ENCODE assay signal across 13 cellular contexts in the genomic region with DNA sequence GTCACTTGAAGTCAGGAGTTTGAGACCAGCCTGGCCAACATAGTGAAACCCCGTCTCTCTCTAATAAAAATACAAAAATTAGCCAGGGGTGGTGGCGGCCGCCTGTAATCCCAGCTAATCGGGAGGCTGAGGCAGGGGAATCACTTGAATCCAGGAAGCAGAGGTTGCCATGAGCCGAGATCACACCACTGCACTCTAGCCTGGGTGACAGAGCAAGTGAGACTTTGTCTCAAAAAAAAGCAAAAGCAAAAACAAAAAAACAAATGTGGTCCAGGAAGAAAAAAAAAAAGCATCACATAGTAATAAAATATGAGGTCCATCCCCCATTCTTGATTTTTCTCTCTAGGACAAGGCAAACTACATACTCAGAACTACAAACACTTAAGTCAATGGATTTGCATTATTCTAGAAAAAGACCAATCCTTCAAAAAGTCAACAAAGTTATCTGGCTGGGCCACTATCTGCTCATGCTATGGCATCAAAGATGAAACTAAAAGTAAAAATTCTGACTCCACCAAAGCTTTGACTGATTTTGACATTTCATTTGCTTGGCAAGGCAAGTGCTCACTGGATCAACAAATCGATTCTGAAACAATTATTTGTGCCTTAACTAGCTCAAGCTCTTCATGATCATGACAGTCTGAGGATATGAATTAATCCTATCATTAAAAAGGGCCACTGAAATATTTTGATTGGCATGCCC. TPM values are rescaled to one million over a fixed set of nuclear protein-coding genes. Genes with fewer than 3 reads are reported as not detected.
DNase-seq lines count a peak whose midpoint lies in the region; ATAC-seq lines count a peak whose summit lies in the region.
"Had no signal": no experiment of that assay in that cellular context is flagged by ENCODE, and none has a peak within 500 bp of the region (broad histone marks: within the 10 kb centered on the region; RNA-seq: fewer than 3 reads in every experiment).

No MANE protein-coding gene starts in this region.

- no peak for ATAC-seq in stimulated activated naive CD8-positive, alpha-beta T cell treated with anti-CD3 and anti-CD28 coated beads, Interleukin-15, Interleukin-2, amounts not matched to agents 100 U/mL and 50 U/mL, for 24 hours
- peak; percentile 38 for ATAC-seq in HG02623 (IDR thresholded peaks at IDR 0.05; ENCODE audit: unreplicated experiment)
- no peak for ATAC-seq in stimulated activated naive CD8-positive, alpha-beta T cell treated with anti-CD3 and anti-CD28 coated beads, Interleukin-15, amount 100 ng/mL, for 72 hours
- ATAC-seq: naive thymus-derived CD8-positive, alpha-beta T cell had no signal

- POLR2A ChIA-PET in activated CD4-positive, alpha-beta memory T cell treated with anti-CD3 and anti-CD28 coated beads, Interleukin-2, amount 10 ng/mL, durations not matched to agents 7 days and 5 days (lab: Charles Lee) = interaction anchor here (0.8 to 4.6 kb wide), 8 partner anchors 9 to 81 kb away, joined by 3 to 70 read pairs (median 3); partner anchors contain the start of gene MEX3C

- peak overlapping the region; percentile 49 for H3K4me3 Mint-ChIP-seq in stimulated activated naive CD8-positive, alpha-beta T cell treated with anti-CD3 and anti-CD28 coated beads, Interleukin-15, Interleukin-2, amounts not matched to agents 100 ng/mL and 50 ng/mL, for 24 hours
- peak overlapping the region; percentile 24 for H3K4me3 Mint-ChIP-seq in activated CD4-positive, alpha-beta memory T cell treated with anti-CD3 and anti-CD28 coated beads, Interleukin-2, amount 10 ng/mL, durations not matched to agents 7 days and 5 days
- peak overlapping the region; percentile 45 to 65 for H3K4me3 Mint-ChIP-seq in stimulated activated naive CD8-positive, alpha-beta T cell treated with anti-CD3 and anti-CD28 coated beads, Interleukin-15, amount 100 ng/mL, for 72 hours

- DNase-seq in stimulated activated naive CD8-positive, alpha-beta T cell treated with anti-CD3 and anti-CD28 coated beads, Interleukin-15, Interleukin-2, amounts not matched to agents 100 U/mL and 50 U/mL, for 24 hours = no peak
- DNase-seq in activated CD4-positive, alpha-beta memory T cell treated with anti-CD3 and anti-CD28 coated beads, Interleukin-2, amount 10 ng/mL, durations not matched to agents 7 days and 5 days = no peak
- no peak for DNase-seq in stimulated activated naive CD8-positive, alpha-beta T cell treated with anti-CD3 and anti-CD28 coated beads, Interleukin-15, amount 100 ng/mL, for 72 hours
- DNase-seq in DMS79 treated with DMSO at 0.1 percent for 48 hours (lab: John Stamatoyannopoulos, UW) = no peak
- DNase-seq in SIG-M5 (lab: John Stamatoyannopoulos, UW) = no peak
- DNase-seq in SW 1271 (lab: John Stamatoyannopoulos, UW) = no peak
- DNase-seq: activated effector memory CD4-positive, alpha-beta T cell treated with Interleukin-2 at 50 U/mL for 16 hours; head of caudate nucleus; naive thymus-derived CD8-positive, alpha-beta T cell; NCI-H2081 treated with DMSO at 0.1 percent for 48 hours; stimulated activated CD4-positive, alpha-beta T cell treated with anti-CD3 and anti-CD28 coated beads, Interleukin-4, amount 100 ng/mL, for 24 hours had no signal

- CTCF ChIA-PET in activated CD4-positive, alpha-beta memory T cell treated with anti-CD3 and anti-CD28 coated beads, Interleukin-2, amount 10 ng/mL, durations not matched to agents 7 days and 5 days (lab: Charles Lee) = interaction anchor here (0.5 to 1.4 kb wide), 6 partner anchors 15 to 183 kb away, joined by 3 to 5 read pairs (median 3); no protein-coding TSS in a partner anchor

- no peaks in the 10 kb centered on the region for H3K27me3 Mint-ChIP-seq in stimulated activated naive CD8-positive, alpha-beta T cell treated with anti-CD3 and anti-CD28 coated beads, Interleukin-15, Interleukin-2, amounts not matched to agents 100 ng/mL and 50 ng/mL, for 24 hours
- no peaks in the 10 kb centered on the region for H3K27me3 Mint-ChIP-seq in activated CD4-positive, alpha-beta memory T cell treated with anti-CD3 and anti-CD28 coated beads, Interleukin-2, amount 10 ng/mL, durations not matched to agents 7 days and 5 days
- no peaks in the 10 kb centered on the region for H3K27me3 Mint-ChIP-seq in stimulated activated naive CD8-positive, alpha-beta T cell treated with anti-CD3 and anti-CD28 coated beads, Interleukin-15, amount 100 ng/mL, for 72 hours
- H3K27me3 Mint-ChIP-seq: naive thymus-derived CD8-positive, alpha-beta T cell had no signal

- H3K27ac Mint-ChIP-seq in stimulated activated naive CD8-positive, alpha-beta T cell treated with anti-CD3 and anti-CD28 coated beads, Interleukin-15, Interleukin-2, amounts not matched to agents 100 ng/mL and 50 ng/mL, for 24 hours = peak overlapping the region; percentile 97
- H3K27ac Mint-ChIP-seq in activated CD4-positive, alpha-beta memory T cell treated with anti-CD3 and anti-CD28 coated beads, Interleukin-2, amount 10 ng/mL, durations not matched to agents 7 days and 5 days = peak overlapping the region; percentile 82
- H3K27ac Mint-ChIP-seq in stimulated activated naive CD8-positive, alpha-beta T cell treated with anti-CD3 and anti-CD28 coated beads, Interleukin-15, amount 100 ng/mL, for 72 hours = peak overlapping the region in 1 of 2 donors; percentile 68

- H3K4me1 Mint-ChIP-seq in stimulated activated naive CD8-positive, alpha-beta T cell treated with anti-CD3 and anti-CD28 coated beads, Interleukin-15, Interleukin-2, amounts not matched to agents 100 ng/mL and 50 ng/mL, for 24 hours (ENCODE audit: low read depth) = peaks cover 72% of the 10 kb centered on the region
- H3K4me1 Mint-ChIP-seq in activated CD4-positive, alpha-beta memory T cell treated with anti-CD3 and anti-CD28 coated beads, Interleukin-2, amount 10 ng/mL, durations not matched to agents 7 days and 5 days = peaks cover 71% of the 10 kb centered on the region
- peaks cover 65% of the 10 kb centered on the region for H3K4me1 Mint-ChIP-seq in stimulated activated naive CD8-positive, alpha-beta T cell treated with anti-CD3 and anti-CD28 coated beads, Interleukin-15, amount 100 ng/mL, for 72 hours

- H3K9me3 Mint-ChIP-seq in stimulated activated naive CD8-positive, alpha-beta T cell treated with anti-CD3 and anti-CD28 coated beads, Interleukin-15, Interleukin-2, amounts not matched to agents 100 ng/mL and 50 ng/mL, for 24 hours = no peaks in the 10 kb centered on the region
- no peaks in the 10 kb centered on the region for H3K9me3 Mint-ChIP-seq in activated CD4-positive, alpha-beta memory T cell treated with anti-CD3 and anti-CD28 coated beads, Interleukin-2, amount 10 ng/mL, durations not matched to agents 7 days and 5 days
- H3K9me3 Mint-ChIP-seq in stimulated activated naive CD8-positive, alpha-beta T cell treated with anti-CD3 and anti-CD28 coated beads, Interleukin-15, amount 100 ng/mL, for 72 hours = no peaks in the 10 kb centered on the region
- H3K9me3 Mint-ChIP-seq: naive thymus-derived CD8-positive, alpha-beta T cell had no signal

- peaks cover 13% of the 10 kb centered on the region for H3K36me3 Mint-ChIP-seq in stimulated activated naive CD8-positive, alpha-beta T cell treated with anti-CD3 and anti-CD28 coated beads, Interleukin-15, Interleukin-2, amounts not matched to agents 100 ng/mL and 50 ng/mL, for 24 hours (ENCODE audit: low read depth)
- peaks cover 11% of the 10 kb centered on the region for H3K36me3 Mint-ChIP-seq in activated CD4-positive, alpha-beta memory T cell treated with anti-CD3 and anti-CD28 coated beads, Interleukin-2, amount 10 ng/mL, durations not matched to agents 7 days and 5 days (ENCODE audit: low read depth)

RNA-seq across cellular contexts. Expression of gene MEX3C, which starts 28.4 kb away (rescaled TPM):
- total RNA-seq in activated CD4-positive, alpha-beta memory T cell treated with anti-CD3 and anti-CD28 coated beads, Interleukin-2, amount 10 ng/mL, durations not matched to agents 7 days and 5 days = 10 to 100 TPM; 55.4 to 62.6 TPM
